8 cellular contexts compared by ENCODE assay signal in genomic region chr13:114132419-114133121, GRCh38. TPM values are rescaled to one million over a fixed set of nuclear protein-coding genes. Genes with fewer than 3 reads are reported as not detected.
DNase-seq lines count a peak whose midpoint lies in the region; ATAC-seq and TF ChIP-seq lines count a peak whose summit lies in the region.

Gene RASA3 (minus strand): TSS chr13:114132623. CDS start chr13:114132489, 134 bp downstream.

- TF ChIP-seq CTCF in CD14-positive monocyte (IDR thresholded peaks at IDR 0.05) (no peak), esophagus squamous epithelium (IDR thresholded peaks at IDR 0.05) (no peak), mucosa of descending colon (IDR thresholded peaks at IDR 0.05) (no peak)

- H3K27me3 Mint-ChIP-seq in CD14-positive monocyte (ENCODE audit: low read depth in 3 of 3) = peaks cover 0 to 5% (median 4%) of the 10 kb centered on the region in 3 donors

- H3K36me3 Mint-ChIP-seq in CD14-positive monocyte = peaks cover 6 to 10% of the 10 kb centered on the region in 2 donors

- H3K9me3 Mint-ChIP-seq in CD14-positive monocyte = no peaks in the 10 kb centered on the region

- peaks cover 37% of the 10 kb centered on the region for H3K4me1 Mint-ChIP-seq in CD14-positive monocyte

- no peak for DNase-seq in CD14-positive monocyte (ENCODE audit: low spot score)
- DNase-seq in GM19238 (ENCODE audit: insufficient read length, low spot score) = peak; percentile 91
- DNase-seq in NOMO-1 (lab: John Stamatoyannopoulos, UW; ENCODE audit: unreplicated experiment in 2 of 2) = peak; percentile 80 to 88
- DNase-seq in activated T-helper 1 cell treated with Interleukin-2 at 50 U/mL for 16 hours (ENCODE audit: low read depth) = peak; percentile 65
- no peak for DNase-seq in esophagus squamous epithelium (lab: John Stamatoyannopoulos, UW)
- DNase-seq in mucosa of descending colon = peak; percentile 80 to 88 (median 86)

- H3K4me1 ChIP-seq in esophagus squamous epithelium = peaks cover 31 to 55% (median 33%) of the 10 kb centered on the region in 3 donors
- peaks cover 22% of the 10 kb centered on the region for H3K4me1 ChIP-seq in mucosa of descending colon (ENCODE audit: low read depth)

- ATAC-seq in HG03196 (IDR thresholded peaks at IDR 0.05; ENCODE audit: unreplicated experiment) (peak; percentile 49), mucosa of descending colon (peak; percentile 86)

- H3K27me3 ChIP-seq in esophagus squamous epithelium = peaks cover 0 to 26% (median 0%) of the 10 kb centered on the region in 4 donors

- peak within 1 kb of the TSS; percentile 89 to 99 (median 97) for H3K27ac Mint-ChIP-seq in CD14-positive monocyte

- H3K27ac ChIP-seq in esophagus squamous epithelium = peak within 1 kb of the TSS; percentile 75 to 86 (median 84)
- peak within 1 kb of the TSS; percentile 40 for H3K27ac ChIP-seq in temporal lobe (ENCODE audit: low read depth, low read length)

- H3K4me3 ChIP-seq in esophagus squamous epithelium = peak within 1 kb of the TSS; percentile 57 to 84 (median 74)
- H3K4me3 ChIP-seq in mucosa of descending colon = peak within 1 kb of the TSS; percentile 51

- H3K36me3 ChIP-seq in esophagus squamous epithelium (no peaks in the 10 kb centered on the region), mucosa of descending colon (ENCODE audit: low read depth) (no peaks in the 10 kb centered on the region)

- WGBS in esophagus squamous epithelium, 2 donors = no CpG with 5 or more reads among the region's 81 CpGs

- intact Hi-C loops in CD14-positive monocyte (cut with micrococcal nuclease) = loop anchor here in 1 of 2 donors (5.0 kb wide), 2 partner anchors 35 to 90 kb away; no protein-coding TSS in a partner anchor
- intact Hi-C loops in esophagus squamous epithelium (cut with DNase I) = no loop called here
- intact Hi-C loops in mucosa of descending colon (cut with DNase I, micrococcal nuclease) = loop anchor here in 1 of 2 donors (5.0 kb wide), 1 partner anchor 65 kb away; no protein-coding TSS in a partner anchor

- H3K4me3 Mint-ChIP-seq in CD14-positive monocyte = peak within 1 kb of the TSS; percentile 100

- TF ChIP-seq POLR2A in esophagus squamous epithelium (IDR thresholded peaks at IDR 0.05) = peak in 2 of 4 donors; percentile 74 to 80

- H3K9me3 ChIP-seq in esophagus squamous epithelium (no peaks in the 10 kb centered on the region), mucosa of descending colon (no peaks in the 10 kb centered on the region)

RNA-seq across cellular contexts. Expression of gene RASA3, which starts in this region (rescaled TPM):
- 10 to 100 TPM in 1 of 2 donors, 1 to 10 TPM in 1; 9.0 to 16.6 TPM for polyA plus RNA-seq in CD14-positive monocyte
- total RNA-seq in esophagus squamous epithelium (1 to 10 TPM; 1.4 to 8.8 (median 3.1) TPM), mucosa of descending colon (10 to 100 TPM in 1 of 3 donors, 1 to 10 TPM in 2; 7.9 to 19.0 (median 8.4) TPM), temporal lobe (13.3 TPM)

Comparison
In these comparisons a context has a peak if more than half of its experiments do, and no peak if none do; other contexts are left out.
1. DNase-seq: peak in GM19238 (single experiment), NOMO-1 (2 of 2), activated T-helper 1 cell treated with Interleukin-2 at 50 U/mL for 16 hours (single experiment) and mucosa of descending colon (3 of 3); none in CD14-positive monocyte (single experiment) and esophagus squamous epithelium (single experiment).